1 cellular context compared by ENCODE assay signal in the genomic region with DNA sequence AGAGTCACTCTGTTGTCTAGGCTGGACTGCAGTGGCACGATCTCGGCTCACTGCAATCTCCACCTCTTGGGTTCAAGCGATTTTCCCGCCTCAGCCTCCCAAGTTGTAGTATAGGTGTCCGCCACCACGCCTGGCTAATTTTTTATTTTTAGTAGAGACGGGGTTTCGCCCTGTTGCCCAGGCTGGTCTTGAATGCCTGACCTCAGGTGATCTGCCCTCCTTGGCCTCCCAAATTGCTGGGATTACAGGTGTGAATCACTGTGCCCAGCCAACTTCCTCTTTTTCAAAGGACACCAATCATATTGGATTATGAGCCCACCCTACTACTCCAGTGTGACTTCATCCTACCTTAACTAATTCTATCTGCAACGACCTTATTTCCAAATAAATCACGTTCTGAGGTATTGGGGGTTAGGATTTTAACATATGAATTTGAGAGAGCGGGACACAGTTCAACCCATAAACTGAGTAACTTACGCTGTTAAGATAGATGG.
TF ChIP-seq lines count a peak whose summit lies in the region.

No MANE protein-coding gene starts in this region.

TF ChIP-seq in GM12878, 131 proteins besides CTCF, POLR2A, EP300 and RAD21:
- no peak for TF ChIP-seq ZNF217 (IDR thresholded peaks at IDR 0.05)
- peak in 1 of 2 experiments; percentile 27; a peak in 1 of 4 replicates for TF ChIP-seq IKZF2 (IDR thresholded peaks at IDR 0.05)
- TF ChIP-seq SPI1 (IDR thresholded peaks at IDR 0.05; ENCODE audit: borderline replicate concordance, insufficient read depth, low read depth, low read length): peak; percentile 54
- TF ChIP-seq HCFC1 (IDR thresholded peaks at IDR 0.05; ENCODE audit: low read length): no peak
- TF ChIP-seq NFIC (IDR thresholded peaks at IDR 0.05; ENCODE audit: low read depth, low read length): no peak
- 0 out of 2 replicates have a peak, but pooled peaks have one; percentile 10 for TF ChIP-seq NBN (IDR thresholded peaks at IDR 0.05)
- peak; percentile 58; the same call in 1 of the 2 replicates for TF ChIP-seq RB1 (IDR thresholded peaks at IDR 0.05; ENCODE audit: borderline replicate concordance)
- TF ChIP-seq, protein P1, sequence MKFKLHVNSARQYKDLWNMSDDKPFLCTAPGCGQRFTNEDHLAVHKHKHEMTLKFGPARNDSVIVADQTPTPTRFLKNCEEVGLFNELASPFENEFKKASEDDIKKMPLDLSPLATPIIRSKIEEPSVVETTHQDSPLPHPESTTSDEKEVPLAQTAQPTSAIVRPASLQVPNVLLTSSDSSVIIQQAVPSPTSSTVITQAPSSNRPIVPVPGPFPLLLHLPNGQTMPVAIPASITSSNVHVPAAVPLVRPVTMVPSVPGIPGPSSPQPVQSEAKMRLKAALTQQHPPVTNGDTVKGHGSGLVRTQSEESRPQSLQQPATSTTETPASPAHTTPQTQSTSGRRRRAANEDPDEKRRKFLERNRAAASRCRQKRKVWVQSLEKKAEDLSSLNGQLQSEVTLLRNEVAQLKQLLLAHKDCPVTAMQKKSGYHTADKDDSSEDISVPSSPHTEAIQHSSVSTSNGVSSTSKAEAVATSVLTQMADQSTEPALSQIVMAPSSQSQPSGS (IDR thresholded peaks at IDR 0.05; ENCODE audit: low read length): 0 out of 2 replicates have a peak, but pooled peaks have one; percentile 7
- peak; percentile 34; the same call in 1 of the 2 replicates for TF ChIP-seq IKZF1 (conservative IDR thresholded peaks at IDR 0.05)
